10 cellular contexts compared by ENCODE assay signal in genomic region chr20:5171074-5171789, GRCh38. TPM values are rescaled to one million over a fixed set of nuclear protein-coding genes. Genes with fewer than 3 reads are reported as not detected.
DNase-seq lines count a peak whose midpoint lies in the region; ATAC-seq and TF ChIP-seq lines count a peak whose summit lies in the region.
"Had no signal": no experiment of that assay in that cellular context is flagged by ENCODE, and none has a peak within 500 bp of the region (broad histone marks: within the 10 kb centered on the region; RNA-seq: fewer than 3 reads in every experiment).

No MANE protein-coding gene starts in this region.

- no peak overlapping the region for H3K4me3 Mint-ChIP-seq in activated naive CD4-positive, alpha-beta T cell treated with anti-CD3 and anti-CD28 coated beads for 36 hours

- no peaks in the 10 kb centered on the region for H3K27me3 Mint-ChIP-seq in activated naive CD4-positive, alpha-beta T cell treated with anti-CD3 and anti-CD28 coated beads for 36 hours (ENCODE audit: low read depth)

- peak overlapping the region; percentile 5 to 28 for H3K27ac Mint-ChIP-seq in activated naive CD4-positive, alpha-beta T cell treated with anti-CD3 and anti-CD28 coated beads, Interleukin-2, amount 50 U/mL, for 72 hours
- H3K27ac Mint-ChIP-seq in activated naive CD4-positive, alpha-beta T cell treated with anti-CD3 and anti-CD28 coated beads for 36 hours = no peak overlapping the region

- H3K36me3 ChIP-seq in mucosa of descending colon (ENCODE audit: low read depth) (no peaks in the 10 kb centered on the region), aorta (ENCODE audit: control insufficient read depth in 1 of 2, insufficient read depth in 2 of 2, low read length in 1 of 2) (peaks cover 0 to 2% of the 10 kb centered on the region in 2 donors)
- H3K36me3 ChIP-seq: MG63 had no signal

- H3K4me1 Mint-ChIP-seq in activated naive CD4-positive, alpha-beta T cell treated with anti-CD3 and anti-CD28 coated beads for 36 hours (ENCODE audit: low read depth) = peaks cover 47% of the 10 kb centered on the region

- WGBS in aorta, 2 donors = 24 to 25% methylated on average over 14 of the region's 14 CpGs

- CTCF ChIA-PET in activated naive CD4-positive, alpha-beta T cell treated with anti-CD3 and anti-CD28 coated beads for 36 hours (lab: Charles Lee) = interaction anchor here (0.9 to 1.2 kb wide), 4 partner anchors 21 to 52 kb away, joined by 3 to 7 read pairs (median 4); partner anchors contain the start of gene CDS2
- CTCF ChIA-PET in RWPE1 (lab: Yijun Ruan, JAX) = no interaction called here

- H3K9me3 ChIP-seq in mucosa of descending colon (no peaks in the 10 kb centered on the region), aorta (ENCODE audit: control insufficient read depth, low read length) (no peaks in the 10 kb centered on the region)
- H3K9me3 ChIP-seq: MG63 had no signal

- H3K4me3 ChIP-seq in mucosa of descending colon = no peak overlapping the region
- no peak overlapping the region for H3K4me3 ChIP-seq in aorta (ENCODE audit: low read length in 2 of 2)
- H3K4me3 ChIP-seq: MG63 had no signal

- no peaks in the 10 kb centered on the region for H3K36me3 Mint-ChIP-seq in activated naive CD4-positive, alpha-beta T cell treated with anti-CD3 and anti-CD28 coated beads, Interleukin-2, amount 50 U/mL, for 72 hours
- no peaks in the 10 kb centered on the region for H3K36me3 Mint-ChIP-seq in activated naive CD4-positive, alpha-beta T cell treated with anti-CD3 and anti-CD28 coated beads for 36 hours (ENCODE audit: low read depth)

- ATAC-seq in activated naive CD4-positive, alpha-beta T cell treated with anti-CD3 and anti-CD28 coated beads, Interleukin-2, amount 50 U/mL, for 72 hours = no peak
- ATAC-seq in mucosa of descending colon (peak; percentile 9), aorta (ENCODE audit: low FRiP score) (peak; percentile 76), HG02870 (IDR thresholded peaks at IDR 0.05; ENCODE audit: unreplicated experiment) (no peak), GM18858 (IDR thresholded peaks at IDR 0.05; ENCODE audit: unreplicated experiment) (no peak)

- H3K9me3 Mint-ChIP-seq in activated naive CD4-positive, alpha-beta T cell treated with anti-CD3 and anti-CD28 coated beads, Interleukin-2, amount 50 U/mL, for 72 hours = no peaks in the 10 kb centered on the region
- no peaks in the 10 kb centered on the region for H3K9me3 Mint-ChIP-seq in activated naive CD4-positive, alpha-beta T cell treated with anti-CD3 and anti-CD28 coated beads for 36 hours

- intact Hi-C loops in activated naive CD4-positive, alpha-beta T cell treated with anti-CD3 and anti-CD28 coated beads for 36 hours (cut with micrococcal nuclease) = no loop called here
- intact Hi-C loops in mucosa of descending colon (cut with DNase I, micrococcal nuclease) (no loop called here), aorta (cut with DNase I) (loop anchor here (5.0 kb wide), 2 partner anchors 34 to 39 kb away; no protein-coding TSS in a partner anchor)

- H3K4me1 ChIP-seq in mucosa of descending colon (ENCODE audit: low read depth) (no peaks in the 10 kb centered on the region), aorta (ENCODE audit: control insufficient read depth in 1 of 2, insufficient read depth in 2 of 2, low read length in 2 of 2) (peaks cover 0 to 4% of the 10 kb centered on the region in 2 donors)

- no peaks in the 10 kb centered on the region for H3K27me3 ChIP-seq in aorta (ENCODE audit: control insufficient read depth in 1 of 2, insufficient read depth in 2 of 2, low read length in 1 of 2)
- H3K27me3 ChIP-seq: MG63 had no signal

- TF ChIP-seq CTCF in mucosa of descending colon (IDR thresholded peaks at IDR 0.05) (no peak), RWPE1 (conservative IDR thresholded peaks at IDR 0.05; ENCODE audit: low read depth) (no peak)

- no peak for DNase-seq in activated naive CD4-positive, alpha-beta T cell treated with anti-CD3 and anti-CD28 coated beads, Interleukin-2, amount 50 U/mL, for 72 hours (ENCODE audit: low spot score in 2 of 2)
- DNase-seq in activated naive CD4-positive, alpha-beta T cell treated with anti-CD3 and anti-CD28 coated beads for 36 hours = no peak
- DNase-seq in dermis blood vessel endothelial cell (peak; percentile 44), mucosa of descending colon (no peak), aorta (peak; percentile 70 to 75), RWPE1 (ENCODE audit: low spot score) (no peak)
- DNase-seq: MG63, SW 1271 had no signal

- POLR2A ChIA-PET in RWPE1 (lab: Yijun Ruan, JAX; ENCODE audit: low non-redundant PET) = no interaction called here

- H3K27ac ChIP-seq in aorta (ENCODE audit: low read depth in 1 of 2, low read length in 2 of 2) (peak overlapping the region in 1 of 2 donors; percentile 15), RWPE1 (no peak overlapping the region)

RNA-seq across cellular contexts. Expression of gene CDS2, which starts 44.4 kb away (rescaled TPM):
- 10 to 100 TPM; 40.3 to 40.8 TPM for total RNA-seq in activated naive CD4-positive, alpha-beta T cell treated with anti-CD3 and anti-CD28 coated beads, Interleukin-2, amount 50 U/mL, for 72 hours
- 10 to 100 TPM; 23.2 to 24.1 TPM for total RNA-seq in activated naive CD4-positive, alpha-beta T cell treated with anti-CD3 and anti-CD28 coated beads for 36 hours
- total RNA-seq in dermis blood vessel endothelial cell (71.5 and 105 TPM in 2 replicates), mucosa of descending colon (10 to 100 TPM; 37.9 to 59.5 (median 39.6) TPM), aorta (100 to 1,000 TPM in 1 of 2 donors, 10 to 100 TPM in 1; 78.7 to 135 TPM)
- 10 to 100 TPM; 13.9 to 21.3 TPM for polyA plus RNA-seq in aorta

RNA-seq across cellular contexts. Expression of gene PCNA, which starts 51.5 kb away (rescaled TPM):
- 100 to 1,000 TPM; 484 to 697 TPM for total RNA-seq in activated naive CD4-positive, alpha-beta T cell treated with anti-CD3 and anti-CD28 coated beads, Interleukin-2, amount 50 U/mL, for 72 hours
- 100 to 1,000 TPM; 631 to 641 TPM for total RNA-seq in activated naive CD4-positive, alpha-beta T cell treated with anti-CD3 and anti-CD28 coated beads for 36 hours
- total RNA-seq in dermis blood vessel endothelial cell (131 and 240 TPM in 2 replicates), mucosa of descending colon (10 to 100 TPM; 43.4 to 91.1 (median 48.7) TPM), aorta (10 to 100 TPM; 20.1 to 21.9 TPM)
- polyA plus RNA-seq in aorta = 10 to 100 TPM; 34.7 to 37.4 TPM

RNA-seq across cellular contexts. Expression of gene TMEM230, which starts 58.4 kb away (rescaled TPM):
- total RNA-seq in activated naive CD4-positive, alpha-beta T cell treated with anti-CD3 and anti-CD28 coated beads, Interleukin-2, amount 50 U/mL, for 72 hours = 10 to 100 TPM; 60.5 to 71.5 TPM
- 10 to 100 TPM; 86.3 to 90.5 TPM for total RNA-seq in activated naive CD4-positive, alpha-beta T cell treated with anti-CD3 and anti-CD28 coated beads for 36 hours
- 57.3 and 75.4 TPM in 2 replicates for total RNA-seq in dermis blood vessel endothelial cell
- total RNA-seq in mucosa of descending colon = 10 to 100 TPM; 66.2 to 76.2 (median 67.7) TPM
- 10 to 100 TPM; 73.0 to 95.0 TPM for total RNA-seq in aorta
- polyA plus RNA-seq in aorta = 100 to 1,000 TPM; 140 to 158 TPM

Comparison
In these comparisons a context has a peak if more than half of its experiments do, and no peak if none do; other contexts are left out.
1. ATAC-seq: peak in mucosa of descending colon (single experiment) and aorta (single experiment); none in activated naive CD4-positive, alpha-beta T cell treated with anti-CD3 and anti-CD28 coated beads, Interleukin-2, amount 50 U/mL, for 72 hours (0 of 2), HG02870 (single experiment) and GM18858 (single experiment).
2. DNase-seq: peak in dermis blood vessel endothelial cell (single experiment) and aorta (2 of 2); none in activated naive CD4-positive, alpha-beta T cell treated with anti-CD3 and anti-CD28 coated beads, Interleukin-2, amount 50 U/mL, for 72 hours (0 of 2), activated naive CD4-positive, alpha-beta T cell treated with anti-CD3 and anti-CD28 coated beads for 36 hours (single experiment), mucosa of descending colon (0 of 3) and RWPE1 (single experiment).
3. intact Hi-C loops: an anchor here in aorta (5.0 kb wide); none called in activated naive CD4-positive, alpha-beta T cell treated with anti-CD3 and anti-CD28 coated beads for 36 hours and mucosa of descending colon.